ENCODE assay signal across 1 cellular context in genomic region chr15:45521596-45522167, GRCh38.
TF ChIP-seq lines count a peak whose summit lies in the region.

No MANE protein-coding gene starts in this region.

TF ChIP-seq in HepG2, 621 proteins besides CTCF, POLR2A, EP300 and RAD21 (continued from another document and continues in another):
- no peak for TF ChIP-seq ZBTB34 (CRISPR knock-in tag; IDR thresholded peaks at IDR 0.05)
- peak; percentile 91 for TF ChIP-seq HMG20A (CRISPR knock-in tag; IDR thresholded peaks at IDR 0.05; ENCODE audit: borderline replicate concordance)
- no peak for TF ChIP-seq ZSCAN12 (CRISPR knock-in tag; IDR thresholded peaks at IDR 0.05)
- no peak for TF ChIP-seq HES4 (CRISPR knock-in tag; IDR thresholded peaks at IDR 0.05; ENCODE audit: borderline replicate concordance)
- TF ChIP-seq AKNA (CRISPR knock-in tag; IDR thresholded peaks at IDR 0.05; ENCODE audit: borderline replicate concordance): no peak
- no peak for TF ChIP-seq ZNF770 (CRISPR knock-in tag; IDR thresholded peaks at IDR 0.05)
- TF ChIP-seq MAX (IDR thresholded peaks at IDR 0.05): no peak
- peak; percentile 41; the same call in 1 of the 2 replicates for TF ChIP-seq ZNF646 (CRISPR knock-in tag; IDR thresholded peaks at IDR 0.05)
- TF ChIP-seq SP4 (CRISPR knock-in tag; IDR thresholded peaks at IDR 0.05): no peak
- TF ChIP-seq ZNF609 (CRISPR knock-in tag; IDR thresholded peaks at IDR 0.05; ENCODE audit: borderline replicate concordance): peak; percentile 37; the same call in 1 of the 2 replicates
- TF ChIP-seq FOXP4 (CRISPR knock-in tag; IDR thresholded peaks at IDR 0.05): peak; percentile 45
- TF ChIP-seq FOXA3 (CRISPR knock-in tag; IDR thresholded peaks at IDR 0.05): peak; percentile 88
- peak; percentile 40; the same call in 1 of the 2 replicates for TF ChIP-seq HDAC1 (CRISPR knock-in tag; IDR thresholded peaks at IDR 0.05)
- no peak for TF ChIP-seq PRDM15 (CRISPR knock-in tag; IDR thresholded peaks at IDR 0.05)
- no peak for TF ChIP-seq FOXP1 (IDR thresholded peaks at IDR 0.05)
- TF ChIP-seq FOXP1 (CRISPR knock-in tag; IDR thresholded peaks at IDR 0.05): peak; percentile 89
